ENCODE assay signal across 31 cellular contexts in genomic region chr1:72101840-72102632, GRCh38.
"Had no signal": no experiment of that assay in that cellular context is flagged by ENCODE, and none has a peak within 500 bp of the region (broad histone marks: within the 10 kb centered on the region; RNA-seq: fewer than 3 reads in every experiment).

No MANE protein-coding gene starts in this region.

- H3K9me3 ChIP-seq: esophagus muscularis mucosa, gastrocnemius medialis, heart left ventricle had no signal

- ATAC-seq: activated T-cell treated with anti-CD3 and anti-CD28 coated beads, Interleukin-2, amount 50 U/mL, for 72 hours; foreskin keratinocyte; gastrocnemius medialis; heart left ventricle; WTC11 had no signal

- FAIRE-seq: astrocyte, bronchial epithelial cell, TTC549 had no signal

- H3K4me1 ChIP-seq: esophagus muscularis mucosa, foreskin keratinocyte, gastrocnemius medialis, heart left ventricle had no signal

- H3K27ac ChIP-seq: brain microvascular endothelial cell, coronary artery, dorsolateral prefrontal cortex, esophagus muscularis mucosa, foreskin keratinocyte, gastrocnemius medialis, heart left ventricle, VCaP had no signal

- H3K27me3 ChIP-seq: brain microvascular endothelial cell, dorsolateral prefrontal cortex, esophagus muscularis mucosa, foreskin keratinocyte, gastrocnemius medialis, heart left ventricle had no signal

- DNase-seq: activated CD4-positive, alpha-beta memory T cell treated with anti-CD3 and anti-CD28 coated beads, Interleukin-2, amount 10 ng/mL, durations not matched to agents 7 days and 5 days; activated CD4-positive, alpha-beta T cell treated with anti-CD3 and anti-CD28 coated beads for 1 hour; activated CD4-positive, alpha-beta T cell treated with anti-CD3 and anti-CD28 coated beads for 4 hours; activated CD4-positive, alpha-beta T cell treated with anti-CD3 and anti-CD28 coated beads, Interleukin-2, amount 10 ng/mL, durations not matched to agents 7 days and 5 days; activated CD4-positive, alpha-beta T cell treated with anti-CD3 and anti-CD28 coated beads, Interleukin-2, amount 50 U/mL, for 4 hours; activated CD8-positive, alpha-beta memory T cell treated with anti-CD3 and anti-CD28 coated beads, Interleukin-2, amount 50 U/mL, for 48 hours; activated gamma-delta T cell; activated naive CD4-positive, alpha-beta T cell; activated naive CD4-positive, alpha-beta T cell treated with anti-CD3 and anti-CD28 coated beads, Interleukin-2, amount 50 U/mL, for 16 hours; activated T-cell treated with anti-CD3 and anti-CD28 coated beads for 4 hours; activated T-cell treated with anti-CD3 and anti-CD28 coated beads, Interleukin-2, amount 50 U/mL, for 24 hours; activated T-cell treated with anti-CD3 and anti-CD28 coated beads, Interleukin-2, amount 50 U/mL, for 72 hours; amniotic stem cell; anterior cingulate cortex; brain microvascular endothelial cell; dorsolateral prefrontal cortex; effector memory CD4-positive, alpha-beta T cell; endodermal cell; erythroblast; foreskin keratinocyte; gastrocnemius medialis; glutamatergic neuron; heart left ventricle; T-helper 2 cell had no signal

- H3K4me3 ChIP-seq: coronary artery, dorsolateral prefrontal cortex, esophagus muscularis mucosa, gastrocnemius medialis, heart left ventricle had no signal

- H3K36me3 ChIP-seq: brain microvascular endothelial cell, esophagus muscularis mucosa, gastrocnemius medialis, heart left ventricle had no signal
